In genomic region chr5:168712280-168712924, GRCh38 we compare ENCODE assay signal across 11 cellular contexts.
DNase-seq lines count a peak whose midpoint lies in the region; ATAC-seq and TF ChIP-seq lines count a peak whose summit lies in the region.
"Had no signal": no experiment of that assay in that cellular context is flagged by ENCODE, and none has a peak within 500 bp of the region (broad histone marks: within the 10 kb centered on the region; RNA-seq: fewer than 3 reads in every experiment).

No MANE protein-coding gene starts in this region.

- H3K27ac Mint-ChIP-seq in activated CD8-positive, alpha-beta memory T cell treated with anti-CD3 and anti-CD28 coated beads, Interleukin-2, amount 10 ng/mL, durations not matched to agents 7 days and 5 days, result no peak overlapping the region
- H3K27ac Mint-ChIP-seq in WTC11, result no peak overlapping the region

- intact Hi-C loops in heart right ventricle (cut with DNase I), result no loop called here

- H3K4me1 ChIP-seq in heart right ventricle (peaks cover 0 to 10% (median 0%) of the 10 kb centered on the region in 9 donors), Peyer's patch (no peaks in the 10 kb centered on the region)

- no peak for TF ChIP-seq CTCF in WTC11 (IDR thresholded peaks at IDR 0.05)
- TF ChIP-seq CTCF in heart right ventricle (IDR thresholded peaks at IDR 0.05), result no peak
- TF ChIP-seq CTCF in Peyer's patch (IDR thresholded peaks at IDR 0.05), result no peak

- no peaks in the 10 kb centered on the region for H3K36me3 Mint-ChIP-seq in activated CD8-positive, alpha-beta memory T cell treated with anti-CD3 and anti-CD28 coated beads, Interleukin-2, amount 10 ng/mL, durations not matched to agents 7 days and 5 days
- no peaks in the 10 kb centered on the region for H3K36me3 Mint-ChIP-seq in WTC11

- POLR2A ChIA-PET in WTC11 (lab: Charles Lee), result interaction anchor here (0.6 kb wide), 1 partner anchor 188 kb away, joined by 3 read pairs; no protein-coding TSS in a partner anchor

- H3K27ac ChIP-seq in heart right ventricle (peak overlapping the region in 3 of 10 donors; percentile 20 to 39 (median 31)), Peyer's patch (no peak overlapping the region)

- TF ChIP-seq POLR2A in Peyer's patch (IDR thresholded peaks at IDR 0.05), result no peak

- H3K9me3 Mint-ChIP-seq in activated CD8-positive, alpha-beta memory T cell treated with anti-CD3 and anti-CD28 coated beads, Interleukin-2, amount 10 ng/mL, durations not matched to agents 7 days and 5 days (ENCODE audit: low read depth), result no peaks in the 10 kb centered on the region
- no peaks in the 10 kb centered on the region for H3K9me3 Mint-ChIP-seq in WTC11

- H3K4me1 Mint-ChIP-seq in activated CD8-positive, alpha-beta memory T cell treated with anti-CD3 and anti-CD28 coated beads, Interleukin-2, amount 10 ng/mL, durations not matched to agents 7 days and 5 days, result no peaks in the 10 kb centered on the region
- peaks cover 24% of the 10 kb centered on the region for H3K4me1 Mint-ChIP-seq in WTC11

- peak; percentile 29 for DNase-seq in activated CD8-positive, alpha-beta memory T cell treated with anti-CD3 and anti-CD28 coated beads, Interleukin-2, amount 50 U/mL, for 48 hours
- DNase-seq in activated CD8-positive, alpha-beta memory T cell treated with anti-CD3 and anti-CD28 coated beads, Interleukin-2, amount 10 ng/mL, durations not matched to agents 7 days and 5 days, result no peak
- DNase-seq in WTC11 (ENCODE audit: low spot score) (no peak), heart right ventricle (peak in 1 of 2 donors; percentile 32), ureter (ENCODE audit: low spot score) (peak; percentile 37), Peyer's patch (no peak)
- DNase-seq: activated effector memory CD4-positive, alpha-beta T cell treated with anti-CD3 and anti-CD28 coated beads, Interleukin-2, amount 50 U/mL, for 16 hours; AML-193; KBM-7 had no signal

- H3K27me3 ChIP-seq in heart right ventricle (no peaks in the 10 kb centered on the region), Peyer's patch (no peaks in the 10 kb centered on the region)

- H3K27me3 Mint-ChIP-seq in activated CD8-positive, alpha-beta memory T cell treated with anti-CD3 and anti-CD28 coated beads, Interleukin-2, amount 10 ng/mL, durations not matched to agents 7 days and 5 days, result peaks cover 2% of the 10 kb centered on the region
- no peaks in the 10 kb centered on the region for H3K27me3 Mint-ChIP-seq in WTC11 (ENCODE audit: low read depth)

- H3K9me3 ChIP-seq in heart right ventricle (no peaks in the 10 kb centered on the region), Peyer's patch (no peaks in the 10 kb centered on the region)

- CTCF ChIA-PET in activated CD8-positive, alpha-beta memory T cell treated with anti-CD3 and anti-CD28 coated beads, Interleukin-2, amount 10 ng/mL, durations not matched to agents 7 days and 5 days (lab: Charles Lee), result interaction anchor here (0.6 kb wide), 1 partner anchor 13 kb away, joined by 3 read pairs; no protein-coding TSS in a partner anchor
- CTCF ChIA-PET in WTC11 (lab: Charles Lee), result interaction anchor here (0.9 to 1.8 kb wide), 2 partner anchors 36 to 41 kb away, joined by 3 to 10 read pairs; no protein-coding TSS in a partner anchor

- H3K36me3 ChIP-seq in heart right ventricle (no peaks in the 10 kb centered on the region), Peyer's patch (no peaks in the 10 kb centered on the region)

- H3K4me3 Mint-ChIP-seq in activated CD8-positive, alpha-beta memory T cell treated with anti-CD3 and anti-CD28 coated beads, Interleukin-2, amount 10 ng/mL, durations not matched to agents 7 days and 5 days, result no peak overlapping the region
- no peak overlapping the region for H3K4me3 Mint-ChIP-seq in WTC11

- no peak for ATAC-seq in activated CD8-positive, alpha-beta memory T cell treated with anti-CD3 and anti-CD28 coated beads, Interleukin-2, amount 10 ng/mL, durations not matched to agents 7 days and 5 days
- peak; percentile 31 for ATAC-seq in WTC11
- peak; percentile 14 to 92 (median 79) for ATAC-seq in heart right ventricle
- ATAC-seq in GM21786 (IDR thresholded peaks at IDR 0.05; ENCODE audit: unreplicated experiment), result no peak
- ATAC-seq in GM19035 (IDR thresholded peaks at IDR 0.05; ENCODE audit: unreplicated experiment), result no peak

- H3K4me3 ChIP-seq in heart right ventricle (no peak overlapping the region), Peyer's patch (no peak overlapping the region)

- WGBS in heart right ventricle, 2 donors, result 62 to 69% methylated on average over 11 of the region's 11 CpGs

TF ChIP-seq in WTC11, 78 proteins besides CTCF, POLR2A, EP300 and RAD21:
- TF ChIP-seq, protein P1, sequence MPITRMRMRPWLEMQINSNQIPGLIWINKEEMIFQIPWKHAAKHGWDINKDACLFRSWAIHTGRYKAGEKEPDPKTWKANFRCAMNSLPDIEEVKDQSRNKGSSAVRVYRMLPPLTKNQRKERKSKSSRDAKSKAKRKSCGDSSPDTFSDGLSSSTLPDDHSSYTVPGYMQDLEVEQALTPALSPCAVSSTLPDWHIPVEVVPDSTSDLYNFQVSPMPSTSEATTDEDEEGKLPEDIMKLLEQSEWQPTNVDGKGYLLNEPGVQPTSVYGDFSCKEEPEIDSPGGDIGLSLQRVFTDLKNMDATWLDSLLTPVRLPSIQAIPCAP (CRISPR knock-in tag; IDR thresholded peaks at IDR 0.05), result no peak
- TF ChIP-seq FOXP4 (CRISPR knock-in tag; IDR thresholded peaks at IDR 0.05), result no peak
- no peak for TF ChIP-seq FOXJ3 (CRISPR knock-in tag; IDR thresholded peaks at IDR 0.05; ENCODE audit: borderline replicate concordance)
- no peak for TF ChIP-seq NR3C1 (CRISPR knock-in tag; conservative IDR thresholded peaks at IDR 0.05; ENCODE audit: low read depth)
- TF ChIP-seq KAT7 (CRISPR knock-in tag; IDR thresholded peaks at IDR 0.05; ENCODE audit: borderline replicate concordance), result no peak
- TF ChIP-seq, protein P2, sequence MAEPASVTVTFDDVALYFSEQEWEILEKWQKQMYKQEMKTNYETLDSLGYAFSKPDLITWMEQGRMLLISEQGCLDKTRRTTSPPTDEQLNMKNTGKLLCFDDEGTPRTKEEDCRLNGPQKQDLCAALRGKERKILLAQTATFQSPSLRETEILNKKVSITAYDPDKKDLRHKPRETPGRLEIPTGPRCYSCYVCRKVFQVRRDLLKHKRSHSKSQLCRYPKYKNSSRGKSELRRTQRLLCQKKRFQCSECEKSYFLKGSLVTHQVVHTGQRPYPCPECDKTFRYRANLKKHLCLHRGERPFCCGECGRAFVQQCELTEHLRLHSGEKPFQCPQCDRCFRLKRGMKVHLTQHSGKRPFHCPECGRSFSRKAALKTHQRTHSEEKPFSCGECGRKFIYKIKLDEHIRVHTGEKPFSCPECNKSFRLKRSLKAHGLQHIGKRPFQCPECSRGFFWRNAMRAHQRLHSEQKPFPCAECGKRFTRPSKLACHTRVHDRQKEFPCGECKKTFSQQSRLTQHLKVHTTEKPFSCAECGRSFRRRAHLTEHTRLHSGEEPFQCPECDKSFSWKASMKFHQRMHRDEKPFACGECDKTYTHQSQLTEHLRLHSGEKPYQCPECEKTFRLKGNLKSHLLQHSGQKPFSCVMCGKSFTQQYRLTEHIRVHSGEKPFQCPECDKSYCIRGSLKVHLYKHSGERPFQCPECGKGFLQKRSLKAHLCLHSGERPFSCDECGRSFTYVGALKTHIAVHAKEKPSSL (CRISPR knock-in tag; conservative IDR thresholded peaks at IDR 0.05), result no peak
- TF ChIP-seq ATF3 (CRISPR knock-in tag; conservative IDR thresholded peaks at IDR 0.05), result no peak
- no peak for TF ChIP-seq ZNF671 (CRISPR knock-in tag; IDR thresholded peaks at IDR 0.05)
- TF ChIP-seq, protein P3, sequence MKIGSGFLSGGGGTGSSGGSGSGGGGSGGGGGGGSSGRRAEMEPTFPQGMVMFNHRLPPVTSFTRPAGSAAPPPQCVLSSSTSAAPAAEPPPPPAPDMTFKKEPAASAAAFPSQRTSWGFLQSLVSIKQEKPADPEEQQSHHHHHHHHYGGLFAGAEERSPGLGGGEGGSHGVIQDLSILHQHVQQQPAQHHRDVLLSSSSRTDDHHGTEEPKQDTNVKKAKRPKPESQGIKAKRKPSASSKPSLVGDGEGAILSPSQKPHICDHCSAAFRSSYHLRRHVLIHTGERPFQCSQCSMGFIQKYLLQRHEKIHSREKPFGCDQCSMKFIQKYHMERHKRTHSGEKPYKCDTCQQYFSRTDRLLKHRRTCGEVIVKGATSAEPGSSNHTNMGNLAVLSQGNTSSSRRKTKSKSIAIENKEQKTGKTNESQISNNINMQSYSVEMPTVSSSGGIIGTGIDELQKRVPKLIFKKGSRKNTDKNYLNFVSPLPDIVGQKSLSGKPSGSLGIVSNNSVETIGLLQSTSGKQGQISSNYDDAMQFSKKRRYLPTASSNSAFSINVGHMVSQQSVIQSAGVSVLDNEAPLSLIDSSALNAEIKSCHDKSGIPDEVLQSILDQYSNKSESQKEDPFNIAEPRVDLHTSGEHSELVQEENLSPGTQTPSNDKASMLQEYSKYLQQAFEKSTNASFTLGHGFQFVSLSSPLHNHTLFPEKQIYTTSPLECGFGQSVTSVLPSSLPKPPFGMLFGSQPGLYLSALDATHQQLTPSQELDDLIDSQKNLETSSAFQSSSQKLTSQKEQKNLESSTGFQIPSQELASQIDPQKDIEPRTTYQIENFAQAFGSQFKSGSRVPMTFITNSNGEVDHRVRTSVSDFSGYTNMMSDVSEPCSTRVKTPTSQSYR (CRISPR knock-in tag; IDR thresholded peaks at IDR 0.05), result no peak
- no peak for TF ChIP-seq NR2C2 (CRISPR knock-in tag; IDR thresholded peaks at IDR 0.05)
- TF ChIP-seq SOX15 (CRISPR knock-in tag; IDR thresholded peaks at IDR 0.05), result no peak

Comparison
In these comparisons a context has a peak if more than half of its experiments do, and no peak if none do; other contexts are left out.
1. DNase-seq: peak in activated CD8-positive, alpha-beta memory T cell treated with anti-CD3 and anti-CD28 coated beads, Interleukin-2, amount 50 U/mL, for 48 hours (single experiment) and ureter (single experiment); none in activated CD8-positive, alpha-beta memory T cell treated with anti-CD3 and anti-CD28 coated beads, Interleukin-2, amount 10 ng/mL, durations not matched to agents 7 days and 5 days (single experiment), WTC11 (single experiment) and Peyer's patch (0 of 3).
2. ATAC-seq: peak in WTC11 (single experiment) and heart right ventricle (8 of 8); none in activated CD8-positive, alpha-beta memory T cell treated with anti-CD3 and anti-CD28 coated beads, Interleukin-2, amount 10 ng/mL, durations not matched to agents 7 days and 5 days (single experiment), GM21786 (single experiment) and GM19035 (single experiment).